In the genomic region with DNA sequence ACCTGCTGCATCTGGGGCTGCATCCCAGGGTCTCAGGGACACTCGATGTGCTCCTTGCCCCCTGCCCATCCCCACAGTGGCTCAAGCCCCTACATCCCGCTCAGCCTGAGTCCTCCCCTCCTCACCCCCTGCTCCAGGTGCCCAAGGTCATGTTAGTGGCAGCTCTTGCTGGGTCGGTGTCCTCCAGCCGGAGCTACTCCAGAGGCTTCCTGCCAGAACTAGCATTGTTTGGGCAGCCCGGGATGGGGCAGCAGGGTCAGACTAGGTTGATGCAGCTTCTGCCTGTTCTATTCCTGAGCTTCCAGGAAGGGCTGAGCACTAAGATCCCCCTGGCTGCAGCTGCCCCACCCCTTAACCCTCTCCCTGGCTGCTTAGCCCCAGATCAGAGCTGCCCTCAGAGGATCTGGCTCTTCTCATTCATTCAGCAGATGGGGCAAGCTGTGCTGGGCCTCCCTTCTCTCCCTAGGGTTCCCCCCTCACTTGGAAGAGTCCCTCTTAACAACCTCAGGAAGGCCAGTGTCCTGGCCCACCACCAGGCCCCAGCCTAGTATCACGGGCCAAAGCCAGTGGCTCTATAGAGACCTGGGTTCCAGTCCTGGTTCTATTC, we compare ENCODE assay signal across 10 cellular contexts. TPM values are rescaled to one million over a fixed set of nuclear protein-coding genes. Genes with fewer than 3 reads are reported as not detected.
DNase-seq lines count a peak whose midpoint lies in the region; ATAC-seq, FAIRE-seq and TF ChIP-seq lines count a peak whose summit lies in the region.
"Had no signal": no experiment of that assay in that cellular context is flagged by ENCODE, and none has a peak within 500 bp of the region (broad histone marks: within the 10 kb centered on the region; RNA-seq: fewer than 3 reads in every experiment).

No MANE protein-coding gene starts in this region.

- H3K9me2 ChIP-seq in Karpas-422 (replicated peaks; ENCODE audit: insufficient read depth, low read length) = no peaks in the 10 kb centered on the region
- H3K9me2 ChIP-seq in neural cell (ENCODE audit: insufficient read depth, low read length) = no peaks in the 10 kb centered on the region

- H3K9ac ChIP-seq in Karpas-422 (ENCODE audit: low read length) = peak overlapping the region; percentile 87
- H3K9ac ChIP-seq in neural cell (ENCODE audit: low read length) = no peak overlapping the region

- peak overlapping the region; percentile 93 for H2AFZ ChIP-seq in Karpas-422 (ENCODE audit: low read length)
- no peak overlapping the region for H2AFZ ChIP-seq in neural cell (ENCODE audit: low read depth, low read length)

- H3K79me2 ChIP-seq in Karpas-422 (ENCODE audit: low read length) = peaks cover 23% of the 10 kb centered on the region
- H3K79me2 ChIP-seq in neural cell (replicated peaks; ENCODE audit: insufficient read depth, low read length) = no peaks in the 10 kb centered on the region

- ATAC-seq in GM21529 (IDR thresholded peaks at IDR 0.05; ENCODE audit: unreplicated experiment) = no peak
- no peak for ATAC-seq in GM18520 (IDR thresholded peaks at IDR 0.05; ENCODE audit: unreplicated experiment)

- H3K36me3 ChIP-seq in GM06990 (ENCODE audit: control insufficient read depth, insufficient read depth, low read length) (no peaks in the 10 kb centered on the region), Karpas-422 (ENCODE audit: insufficient read depth, low read length) (no peaks in the 10 kb centered on the region; the same call in 1 of the 2 replicates), neural cell (ENCODE audit: insufficient read depth, low read length) (no peaks in the 10 kb centered on the region)

- H3F3A ChIP-seq in neural cell (ENCODE audit: insufficient read depth, low read length, poor library complexity, severe bottlenecking) = no peaks in the 10 kb centered on the region

- no peak for TF ChIP-seq POLR2A in GM12892 (IDR thresholded peaks at IDR 0.05; ENCODE audit: low read depth, low read length)

- H3K4me3 ChIP-seq in GM06990 (replicated peaks; ENCODE audit: low read depth, low read length) = peak overlapping the region; percentile 86
- peak overlapping the region; percentile 92 for H3K4me3 ChIP-seq in Karpas-422 (ENCODE audit: low read length)
- peak overlapping the region; percentile 65 for H3K4me3 ChIP-seq in coronary artery
- no peak overlapping the region for H3K4me3 ChIP-seq in neural cell (ENCODE audit: low read length)

- H3K27ac ChIP-seq in Karpas-422 (ENCODE audit: low read length) = peak overlapping the region; percentile 67
- H3K27ac ChIP-seq in coronary artery = peak overlapping the region in 1 of 2 donors; percentile 64
- peak overlapping the region; percentile 93 for H3K27ac ChIP-seq in neural cell (ENCODE audit: low read length)

- no peak for FAIRE-seq in GM12892 (lab: Jason Lieb, UNC)
- FAIRE-seq: G401.6 had no signal

- DNase-seq in GM06990 (ENCODE audit: extremely low read depth, insufficient read length) = no peak
- no peak for DNase-seq in Karpas-422
- DNase-seq in coronary artery (ENCODE audit: low spot score) = no peak
- no peak for DNase-seq in GM12892 (ENCODE audit: insufficient read length)
- no peak for DNase-seq in amniotic stem cell (lab: John Stamatoyannopoulos, UW)

- H3K27me3 ChIP-seq in GM06990 (replicated peaks; ENCODE audit: control insufficient read depth, insufficient read depth, low read length) (no peaks in the 10 kb centered on the region), Karpas-422 (ENCODE audit: low read length) (no peaks in the 10 kb centered on the region), neural cell (ENCODE audit: insufficient read depth, low read depth, low read length) (peaks cover 4% of the 10 kb centered on the region)

- peak overlapping the region; percentile 82 for H3K4me2 ChIP-seq in Karpas-422 (ENCODE audit: low read depth, low read length, poor library complexity, severe bottlenecking)
- H3K4me2 ChIP-seq in neural cell (ENCODE audit: low read length) = no peak overlapping the region

- TF ChIP-seq CTCF in GM06990 (IDR thresholded peaks at IDR 0.05; ENCODE audit: insufficient read depth, low read length, poor library complexity, severe bottlenecking) (no peak), coronary artery (IDR thresholded peaks at IDR 0.05) (no peak), neural cell (IDR thresholded peaks at IDR 0.05; ENCODE audit: poor library complexity, severe bottlenecking) (no peak)

- H3K4me1 ChIP-seq in Karpas-422 (ENCODE audit: low read length) = peaks cover 54% of the 10 kb centered on the region

- H4K20me1 ChIP-seq in Karpas-422 (ENCODE audit: insufficient read depth, low read depth, low read length) (no peaks in the 10 kb centered on the region), neural cell (ENCODE audit: insufficient read depth) (no peaks in the 10 kb centered on the region)

- no peak for TF ChIP-seq RAD21 in neural cell (conservative IDR thresholded peaks at IDR 0.05)

- H3K9me3 ChIP-seq in Karpas-422 (ENCODE audit: low read length) = 0 out of 2 replicates have a peak, but pooled peaks cover 3% of the 10 kb centered on the region
- H3K9me3 ChIP-seq in neural cell (ENCODE audit: low read length) = no peaks in the 10 kb centered on the region

- no peak for TF ChIP-seq EP300 in neural cell (conservative IDR thresholded peaks at IDR 0.05; ENCODE audit: poor library complexity, severe bottlenecking)

TF ChIP-seq in neural cell, 6 proteins besides CTCF, POLR2A, EP300 and RAD21:
- TF ChIP-seq POLR2AphosphoS5 (IDR thresholded peaks at IDR 0.05) = no peak

RNA-seq across cellular contexts. Expression of a gene that starts 0.7 kb away (rescaled TPM):
- total RNA-seq in Karpas-422 (2014; rRNA removed; shearing (Covaris generic); ENCODE audit: low replicate concordance) = 22.6 and 70.8 TPM in 2 replicates
- 23.4 and 32.3 TPM in 2 replicates for polyA plus RNA-seq in neural cell
- 3.9 and 7.9 TPM in 2 replicates for polyA minus RNA-seq in neural cell
- polyA plus RNA-seq in GM12892 (2012; ENCODE audit: missing spikeins) = 26.0 TPM

RNA-seq across cellular contexts. Expression of a gene that starts 7.0 kb away (rescaled TPM):
- total RNA-seq in Karpas-422 (2014; rRNA removed; shearing (Covaris generic); ENCODE audit: low replicate concordance) = 116 and 256 TPM in 2 replicates
- polyA plus RNA-seq in neural cell = 155 and 156 TPM in 2 replicates
- polyA minus RNA-seq in neural cell = 108 and 132 TPM in 2 replicates
- 44.8 TPM for polyA plus RNA-seq in GM12892 (2012; ENCODE audit: missing spikeins)

RNA-seq across cellular contexts. Expression of a gene that starts 25.8 kb away (rescaled TPM):
- not detected in 2 replicates for total RNA-seq in Karpas-422 (2014; rRNA removed; shearing (Covaris generic); ENCODE audit: low replicate concordance)
- polyA plus RNA-seq in neural cell = not detected in 2 replicates
- polyA minus RNA-seq in neural cell = not detected in 2 replicates
- polyA plus RNA-seq in GM12892 (2012; ENCODE audit: missing spikeins) = not detected
- total RNA-seq: H4 had no signal

RNA-seq across cellular contexts. Expression of a gene that starts 42.0 kb away (rescaled TPM):
- total RNA-seq in Karpas-422 (2014; rRNA removed; shearing (Covaris generic); ENCODE audit: low replicate concordance) = not detected in 2 replicates
- not detected in 2 replicates for polyA plus RNA-seq in neural cell
- polyA minus RNA-seq in neural cell = not detected in 2 replicates
- polyA plus RNA-seq in GM12892 (2012; ENCODE audit: missing spikeins) = not detected
- total RNA-seq: H4 had no signal

RNA-seq across cellular contexts. Expression of a gene that starts 46.7 kb away (rescaled TPM):
- total RNA-seq in Karpas-422 (2014; rRNA removed; shearing (Covaris generic); ENCODE audit: low replicate concordance) = 12.6 and 18.3 TPM in 2 replicates
- polyA plus RNA-seq in neural cell = 6.8 and 9.3 TPM in 2 replicates
- 1.9 and 2.8 TPM in 2 replicates for polyA minus RNA-seq in neural cell
- polyA plus RNA-seq in GM12892 (2012; ENCODE audit: missing spikeins) = 4.8 TPM
